8 cellular contexts compared by ENCODE assay signal in the genomic region with DNA sequence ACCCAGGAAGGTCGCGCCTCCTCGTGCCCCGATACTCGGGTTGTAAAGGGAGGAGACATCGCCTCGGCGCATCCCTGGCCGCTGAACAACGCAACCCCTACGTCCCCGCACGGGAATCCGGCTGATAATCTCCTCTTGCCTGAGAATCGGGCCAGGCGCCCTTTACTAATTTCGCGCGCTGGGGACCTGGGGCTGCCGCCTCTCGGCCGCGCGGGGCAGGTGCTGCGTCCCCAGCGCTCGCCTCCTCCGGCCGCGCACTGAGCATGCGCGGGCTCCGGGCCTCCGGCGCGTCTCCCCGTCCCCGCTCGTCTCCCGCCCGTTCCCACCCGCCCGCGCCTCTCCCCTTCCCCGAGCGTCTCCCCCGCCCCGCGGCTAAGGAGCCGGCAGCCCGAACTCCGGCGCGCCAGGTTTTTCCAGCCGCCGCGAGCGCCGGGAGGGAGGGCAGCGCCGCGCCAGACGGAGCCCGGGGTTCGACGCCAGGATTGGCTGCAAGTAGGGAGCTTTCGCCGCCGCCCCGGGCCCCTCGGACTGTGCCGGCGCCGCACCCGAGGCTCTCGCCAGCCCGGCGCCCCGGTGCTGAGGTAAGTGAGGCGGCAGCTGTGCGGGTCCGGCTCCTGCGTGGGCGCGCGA. TPM values are rescaled to one million over a fixed set of nuclear protein-coding genes. Genes with fewer than 3 reads are reported as not detected.
DNase-seq lines count a peak whose midpoint lies in the region; ATAC-seq and TF ChIP-seq lines count a peak whose summit lies in the region.

A gene (plus strand): TSS at position 469 of the 630 bp plus-strand sequence.

- intact Hi-C loops in vagina (cut with DNase I): no loop called here

- no peaks in the 10 kb centered on the region for H3K36me3 Mint-ChIP-seq in naive thymus-derived CD8-positive, alpha-beta T cell

- H3K4me1 Mint-ChIP-seq in naive thymus-derived CD8-positive, alpha-beta T cell: peaks cover 0 to 9% (median 4%) of the 10 kb centered on the region in 4 donors

- H3K27me3 Mint-ChIP-seq in naive thymus-derived CD8-positive, alpha-beta T cell: peaks cover 25 to 67% (median 41%) of the 10 kb centered on the region in 5 donors

- H3K4me3 Mint-ChIP-seq in naive thymus-derived CD8-positive, alpha-beta T cell: peak within 1 kb of the TSS in 7 of 10 donors; percentile 35 to 64 (median 48)

- peak within 1 kb of the TSS; percentile 69 for H3K4me3 ChIP-seq in BE2C (ENCODE audit: low read depth, low read length)
- peak within 1 kb of the TSS; percentile 55 for H3K4me3 ChIP-seq in esophagus (ENCODE audit: low read depth in 1 of 2, low read length in 2 of 2)
- peak within 1 kb of the TSS; percentile 48 to 70 for H3K4me3 ChIP-seq in vagina

- H3K27ac Mint-ChIP-seq in naive thymus-derived CD8-positive, alpha-beta T cell: no peak within 1 kb of the TSS

- H3K4me1 ChIP-seq in BE2C (no peaks in the 10 kb centered on the region), esophagus (ENCODE audit: control insufficient read depth in 2 of 2, insufficient read depth in 2 of 2, low read length in 1 of 2) (peaks cover 3 to 5% of the 10 kb centered on the region in 2 donors), vagina (no peaks in the 10 kb centered on the region)

- H3K9me3 Mint-ChIP-seq in naive thymus-derived CD8-positive, alpha-beta T cell: peaks cover 0 to 6% (median 0%) of the 10 kb centered on the region in 9 donors

- H3K27me3 ChIP-seq in BE2C: no peaks in the 10 kb centered on the region
- peaks cover 9 to 10% of the 10 kb centered on the region in 2 donors for H3K27me3 ChIP-seq in esophagus (ENCODE audit: control insufficient read depth in 1 of 2, insufficient read depth in 2 of 2, low read length in 2 of 2)
- no peaks in the 10 kb centered on the region for H3K27me3 ChIP-seq in vagina

- H3K36me3 ChIP-seq in BE2C (no peaks in the 10 kb centered on the region), esophagus (ENCODE audit: control insufficient read depth in 2 of 2, insufficient read depth in 2 of 2, low read length in 1 of 2) (no peaks in the 10 kb centered on the region), vagina (no peaks in the 10 kb centered on the region)

- POLR2A ChIA-PET in RWPE1 (lab: Yijun Ruan, JAX; ENCODE audit: low non-redundant PET): no interaction called here
- POLR2A ChIA-PET in naive thymus-derived CD8-positive, alpha-beta T cell (lab: Charles Lee): no interaction called here

- ATAC-seq in HG03354 (IDR thresholded peaks at IDR 0.05; ENCODE audit: poor library complexity, severe bottlenecking, unreplicated experiment): peak; percentile 53
- ATAC-seq in naive thymus-derived CD8-positive, alpha-beta T cell: no peak

- WGBS in esophagus, 2 donors: 1 to 2% methylated on average over 62 to 86 of the region's 86 CpGs

- no peak for TF ChIP-seq CTCF in BE2C (IDR thresholded peaks at IDR 0.05; ENCODE audit: low read depth, low read length)
- TF ChIP-seq CTCF in RWPE1 (conservative IDR thresholded peaks at IDR 0.05; ENCODE audit: low read depth): no peak
- peak in 1 of 3 experiments; percentile 8 for TF ChIP-seq CTCF in vagina (IDR thresholded peaks at IDR 0.05)

- DNase-seq in BE2C (peak; percentile 83), RWPE1 (ENCODE audit: low spot score) (peak; percentile 8), vagina (ENCODE audit: extremely low spot score in 2 of 2) (no peak), NCI-H1048 (lab: John Stamatoyannopoulos, UW) (no peak), EL (no peak)
- no peak for DNase-seq in naive thymus-derived CD8-positive, alpha-beta T cell

- H3K9me3 ChIP-seq in BE2C (no peaks in the 10 kb centered on the region), esophagus (ENCODE audit: control insufficient read depth in 2 of 2, insufficient read depth in 1 of 2, low read depth in 1 of 2, low read length in 1 of 2) (no peaks in the 10 kb centered on the region), vagina (no peaks in the 10 kb centered on the region)

- CTCF ChIA-PET in RWPE1 (lab: Yijun Ruan, JAX): no interaction called here

- H3K27ac ChIP-seq in RWPE1 (no peak within 1 kb of the TSS), esophagus (ENCODE audit: low read depth in 2 of 2, low read length in 1 of 2) (no peak within 1 kb of the TSS), vagina (peak within 1 kb of the TSS; percentile 76)

- no peak for TF ChIP-seq POLR2A in vagina (IDR thresholded peaks at IDR 0.05)

RNA-seq across cellular contexts. Expression of the gene that starts here (rescaled TPM):
- 3.9 TPM for polyA plus RNA-seq in BE2C (2012; ENCODE audit: insufficient read depth, insufficient read length, low read depth)
- polyA plus RNA-seq in esophagus: under 1 TPM; 0.51 to 0.54 TPM
- total RNA-seq in naive thymus-derived CD8-positive, alpha-beta T cell: not detected
- polyA plus RNA-seq in naive thymus-derived CD8-positive, alpha-beta T cell: not detected
- 22.1 TPM for total RNA-seq in vagina

Comparison
In these comparisons a context has a peak if more than half of its experiments do, and no peak if none do; other contexts are left out.
1. RNA of the gene that starts here (total RNA-seq): 22.1 TPM in vagina (single experiment); not detected in naive thymus-derived CD8-positive, alpha-beta T cell; every median in the first group is over 10 times any median in the second.
2. DNase-seq: peak in BE2C (single experiment) and RWPE1 (single experiment); none in naive thymus-derived CD8-positive, alpha-beta T cell (0 of 10), vagina (0 of 2), NCI-H1048 (single experiment) and EL (single experiment).
3. Peak in every context shown above with its lines, with median percentiles within 50 percentile points of each other: H3K4me3 ChIP-seq.